ENCODE assay signal across 8 cellular contexts in the genomic region with DNA sequence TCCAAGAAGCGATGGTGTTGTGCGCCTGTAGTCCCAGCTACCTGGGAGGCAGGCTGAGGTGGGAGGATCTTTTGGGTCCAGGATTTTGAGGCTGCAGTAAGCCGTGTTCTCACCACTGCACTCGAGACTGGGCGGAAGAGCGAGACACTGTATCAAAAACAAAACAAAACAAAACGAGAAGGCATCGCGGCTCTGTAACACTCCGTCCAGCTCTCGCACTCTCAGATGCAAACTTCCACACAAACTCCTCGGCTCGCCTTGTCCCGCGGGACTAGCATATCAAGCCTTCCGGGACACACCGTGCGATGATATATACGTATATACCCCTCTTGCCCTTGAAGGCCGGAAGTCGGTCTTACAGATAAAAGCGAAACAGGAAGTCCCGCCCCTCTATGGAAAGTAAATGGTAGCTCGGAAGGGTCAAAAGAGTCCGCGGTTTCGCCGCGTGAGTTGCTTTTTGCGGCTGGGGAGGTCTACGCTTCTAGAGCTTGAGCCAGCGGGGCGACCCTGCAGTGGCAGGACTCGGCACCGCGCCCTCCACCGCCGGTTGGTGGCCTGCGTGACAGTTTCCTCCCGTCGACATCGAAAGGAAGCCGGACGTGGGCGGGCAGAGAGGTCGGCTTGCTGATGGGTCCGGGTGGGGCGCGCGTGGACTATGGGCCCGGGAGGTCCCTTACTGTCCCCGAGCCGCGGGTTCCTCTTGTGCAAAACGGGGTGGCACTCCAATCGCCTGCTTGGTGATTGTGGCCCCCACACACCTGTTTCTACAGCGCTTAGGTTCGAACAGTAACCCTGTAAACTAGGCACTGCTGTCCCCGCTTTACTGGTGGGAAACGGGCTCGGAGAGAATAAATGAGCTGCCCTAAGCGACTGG. TPM values are rescaled to one million over a fixed set of nuclear protein-coding genes. Genes with fewer than 3 reads are reported as not detected.
A peak's percentile ranks its signal among the peaks of the same experiment; 100 is the strongest.
DNase-seq lines count a peak whose midpoint lies in the region; ATAC-seq and TF ChIP-seq lines count a peak whose summit lies in the region.

COA6 (plus strand) TSS at position 393 of the 874 bp plus-strand sequence; CDS start at position 404, 11 bp downstream.

- peak within 1 kb of the TSS; percentile 98 for H2AFZ ChIP-seq in PC-9

- POLR2A ChIA-PET in PC-9 (lab: Charles Lee; ENCODE audit: unreplicated experiment): interaction anchor here (0.6 to 0.7 kb wide), 12 partner anchors 10 to 1520 kb away, joined by 3 to 6 read pairs (median 4); no protein-coding TSS in a partner anchor

- TF ChIP-seq POLR2A in erythroblast (IDR thresholded peaks at IDR 0.05; ENCODE audit: low read length): peak; percentile 99

- CTCF ChIA-PET in PC-9 (lab: Charles Lee): interaction anchor here (0.6 to 1.1 kb wide), 3 partner anchors 18 to 120 kb away, joined by 3 to 4 read pairs (median 3); no protein-coding TSS in a partner anchor

- peaks cover 50% of the 10 kb centered on the region for H3K79me2 ChIP-seq in PC-9 (ENCODE audit: low read depth)

- intact Hi-C loops in PC-9 (cut with micrococcal nuclease; ENCODE audit: unreplicated experiment): loop anchor here (5.0 to 10.0 kb wide), 2 partner anchors 722 to 954 kb away; partner anchors contain the start of genes ARID4B and GGPS1

- no peaks in the 10 kb centered on the region for H3K27me3 ChIP-seq in PC-9 (ENCODE audit: insufficient read depth, low read depth)
- H3K27me3 ChIP-seq in mucosa of rectum (ENCODE audit: control insufficient read depth in 2 of 2, insufficient read depth in 2 of 2, low read length in 2 of 2): no peaks in the 10 kb centered on the region

- H3K27ac ChIP-seq in PC-9 (peak within 1 kb of the TSS; percentile 99), mucosa of rectum (ENCODE audit: low read depth in 2 of 2, low read length in 2 of 2) (peak within 1 kb of the TSS; percentile 88 to 98)

- H3K4me3 ChIP-seq in Jurkat, Clone E6-1 (ENCODE audit: low read length): peak within 1 kb of the TSS; percentile 95
- H3K4me3 ChIP-seq in PC-9 (peak within 1 kb of the TSS; percentile 98), mucosa of rectum (ENCODE audit: low read length in 2 of 2) (peak within 1 kb of the TSS; percentile 73 to 98)

- H4K20me1 ChIP-seq in PC-9 (ENCODE audit: insufficient read depth): no peaks in the 10 kb centered on the region

- peak; percentile 92 for DNase-seq in DMS114 treated with DMSO at 0.1 percent for 48 hours (lab: John Stamatoyannopoulos, UW; ENCODE audit: unreplicated experiment)
- DNase-seq in Jurkat, Clone E6-1 (ENCODE audit: low read depth, low spot score): peak; percentile 98
- DNase-seq in PC-9: peak; percentile 90 to 92
- DNase-seq in activated T-cell treated with anti-CD3 and anti-CD28 coated beads, Interleukin-2, amount 50 U/mL, for 1 hour: peak; percentile 89
- peak; percentile 96 to 97 for DNase-seq in erythroblast (lab: John Stamatoyannopoulos, UW)
- peak; percentile 94 for DNase-seq in stimulated activated CD8-positive, alpha-beta memory T cell treated with anti-CD3 and anti-CD28 coated beads, Interleukin-4, amount 100 ng/mL, for 48 hours

- TSS peak; percentile 98 for BruUV-seq in PC-9 (replicated peaks; lab: Mats Ljungman, UMichigan)

- TF ChIP-seq CTCF in PC-9 (conservative IDR thresholded peaks at IDR 0.05): no peak

- H3K9ac ChIP-seq in mucosa of rectum (ENCODE audit: low read depth in 1 of 2, low read length in 2 of 2): peak within 1 kb of the TSS; percentile 93 to 98

- H3K4me2 ChIP-seq in PC-9: peak within 1 kb of the TSS; percentile 91

- H3K9me2 ChIP-seq in PC-9 (ENCODE audit: insufficient read depth): no peaks in the 10 kb centered on the region

- peak; percentile 93 for ATAC-seq in GM21619 (IDR thresholded peaks at IDR 0.05; ENCODE audit: unreplicated experiment)

- peaks cover 34% of the 10 kb centered on the region for H3F3A ChIP-seq in PC-9 (ENCODE audit: insufficient read depth, low read depth)

- 0 out of 2 replicates have a peak, but pooled peaks cover 7% of the 10 kb centered on the region for H3K9me3 ChIP-seq in PC-9 (ENCODE audit: insufficient read depth, low read depth)
- H3K9me3 ChIP-seq in mucosa of rectum (ENCODE audit: control insufficient read depth in 2 of 2, low read length in 2 of 2): no peaks in the 10 kb centered on the region

- H3K36me3 ChIP-seq in PC-9 (ENCODE audit: low read depth) (peaks cover 22% of the 10 kb centered on the region), mucosa of rectum (ENCODE audit: control insufficient read depth in 2 of 2, insufficient read depth in 2 of 2, low read length in 2 of 2) (peaks cover 17 to 21% of the 10 kb centered on the region in 2 donors)

- H3K4me1 ChIP-seq in PC-9 (replicated peaks; ENCODE audit: insufficient read depth): peaks cover 46% of the 10 kb centered on the region
- H3K4me1 ChIP-seq in mucosa of rectum (ENCODE audit: control insufficient read depth in 2 of 2, insufficient read depth in 2 of 2, low read length in 2 of 2): peaks cover 8 to 9% of the 10 kb centered on the region in 2 donors

RNA-seq across cellular contexts. Expression of gene COA6, which starts in this region (rescaled TPM):
- polyA plus RNA-seq in Jurkat, Clone E6-1 (2012; ENCODE audit: insufficient read depth, insufficient read length): 70.8 TPM
- total RNA-seq in PC-9 (2021): 73.8 and 77.1 TPM in 2 replicates

Comparison
In these comparisons a context has a peak if more than half of its experiments do, and no peak if none do; other contexts are left out.
1. Peak in every context shown above with its lines: DNase-seq, ATAC-seq, H3K4me3 ChIP-seq and H3K27ac ChIP-seq.